ENCODE assay signal across 30 cellular contexts in the genomic region with DNA sequence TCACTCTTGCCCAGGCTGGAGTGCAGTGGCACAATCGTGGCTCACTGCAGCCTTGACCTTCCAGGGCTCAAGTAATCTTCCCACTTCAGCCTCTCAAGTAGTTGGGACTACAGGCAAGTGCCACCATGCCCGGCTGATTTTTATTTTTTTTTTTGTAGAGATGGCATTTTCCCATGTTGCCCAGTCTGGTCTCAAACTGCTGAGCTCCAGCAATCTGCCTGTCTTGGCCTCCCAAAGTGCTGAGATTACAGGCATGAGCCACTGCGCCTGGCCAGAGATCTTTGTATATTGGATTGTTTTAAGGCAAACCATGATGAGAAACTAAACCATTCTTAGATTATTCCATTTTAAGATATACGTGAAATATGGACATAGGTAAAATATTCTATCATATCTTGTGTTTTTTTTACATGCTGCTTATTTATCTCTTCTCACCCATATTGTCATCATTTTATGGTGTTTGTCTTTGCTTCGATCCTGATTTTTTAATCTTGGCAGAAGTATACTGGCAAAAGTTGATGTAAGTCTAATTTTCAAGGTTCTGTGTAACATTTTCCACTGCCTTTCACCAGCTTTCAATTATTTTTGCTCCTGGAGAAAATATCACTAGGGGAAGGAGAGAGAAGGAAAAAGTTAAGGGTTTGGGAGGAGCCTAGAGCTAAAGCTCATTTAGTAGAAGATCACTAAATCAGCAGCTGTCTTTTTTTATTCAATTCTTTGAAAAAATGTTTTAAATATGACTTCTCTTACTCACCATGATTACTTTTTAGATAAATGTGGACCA. TPM values are rescaled to one million over a fixed set of nuclear protein-coding genes. Genes with fewer than 3 reads are reported as not detected.
DNase-seq lines count a peak whose midpoint lies in the region; ATAC-seq and TF ChIP-seq lines count a peak whose summit lies in the region.
"Had no signal": no experiment of that assay in that cellular context is flagged by ENCODE, and none has a peak within 500 bp of the region (broad histone marks: within the 10 kb centered on the region; RNA-seq: fewer than 3 reads in every experiment).

No MANE protein-coding gene starts in this region.

- no peak overlapping the region for H3K4me3 ChIP-seq in coronary artery
- H3K4me3 ChIP-seq in thyroid gland (replicated peaks in 1 of 3): no peak overlapping the region
- H3K4me3 ChIP-seq: stomach had no signal

- 52 to 53% methylated on average over 5 of the region's 5 CpGs for WGBS in thyroid gland, 2 donors

- peaks cover 27 to 47% of the 10 kb centered on the region in 2 donors for H3K4me1 ChIP-seq in thyroid gland

- no peaks in the 10 kb centered on the region for H3K9me3 Mint-ChIP-seq in HFFc6
- no peaks in the 10 kb centered on the region for H3K9me3 Mint-ChIP-seq in mesothelial cell of epicardium
- H3K9me3 Mint-ChIP-seq in activated T-helper 1 cell treated with anti-CD3 and anti-CD28 coated beads, Interleukin-12 subunit alpha, Interleukin-12 subunit beta, Interleukin-2, Interleukin-4 antibody, amounts not matched to agents 30 ng/mL and 10 ng/mL and 1 ng/mL, durations not matched to agents 14 hours and 24 hours and 36 hours: no peaks in the 10 kb centered on the region
- H3K9me3 Mint-ChIP-seq in activated CD4-positive, alpha-beta T cell treated with anti-CD3 and anti-CD28 coated beads for 36 hours (ENCODE audit: low read depth): no peaks in the 10 kb centered on the region
- H3K9me3 Mint-ChIP-seq: activated naive CD4-positive, alpha-beta T cell treated with anti-CD3 and anti-CD28 coated beads for 36 hours; CD14-positive monocyte; memory B cell had no signal

- H3K27ac Mint-ChIP-seq in HFFc6 (peak overlapping the region; percentile 58), mesothelial cell of epicardium (peak overlapping the region; percentile 60)
- no peak overlapping the region for H3K27ac Mint-ChIP-seq in activated T-helper 1 cell treated with anti-CD3 and anti-CD28 coated beads, Interleukin-12 subunit alpha, Interleukin-12 subunit beta, Interleukin-2, Interleukin-4 antibody, amounts not matched to agents 30 ng/mL and 10 ng/mL and 1 ng/mL, durations not matched to agents 14 hours and 24 hours and 36 hours
- no peak overlapping the region for H3K27ac Mint-ChIP-seq in activated CD4-positive, alpha-beta T cell treated with anti-CD3 and anti-CD28 coated beads for 36 hours
- H3K27ac Mint-ChIP-seq: activated naive CD4-positive, alpha-beta T cell treated with anti-CD3 and anti-CD28 coated beads for 36 hours; memory B cell had no signal

- ATAC-seq in activated CD4-positive, alpha-beta T cell treated with anti-CD3 and anti-CD28 coated beads for 36 hours: no peak

- TF ChIP-seq POLR2A in thyroid gland (IDR thresholded peaks at IDR 0.05): no peak

- CTCF ChIA-PET in activated CD4-positive, alpha-beta T cell treated with anti-CD3 and anti-CD28 coated beads for 36 hours (lab: Charles Lee): no interaction called here

- H3K4me1 Mint-ChIP-seq in HFFc6 (ENCODE audit: low read depth) (peaks cover 66% of the 10 kb centered on the region), mesothelial cell of epicardium (peaks cover 10% of the 10 kb centered on the region)
- peaks cover 2% of the 10 kb centered on the region for H3K4me1 Mint-ChIP-seq in activated T-helper 1 cell treated with anti-CD3 and anti-CD28 coated beads, Interleukin-12 subunit alpha, Interleukin-12 subunit beta, Interleukin-2, Interleukin-4 antibody, amounts not matched to agents 30 ng/mL and 10 ng/mL and 1 ng/mL, durations not matched to agents 14 hours and 24 hours and 36 hours (ENCODE audit: low read depth)
- H3K4me1 Mint-ChIP-seq in activated CD4-positive, alpha-beta T cell treated with anti-CD3 and anti-CD28 coated beads for 36 hours: peaks cover 2% of the 10 kb centered on the region

- POLR2A ChIA-PET in activated CD4-positive, alpha-beta T cell treated with anti-CD3 and anti-CD28 coated beads for 36 hours (lab: Charles Lee): no interaction called here

- H3K27me3 Mint-ChIP-seq in HFFc6 (ENCODE audit: insufficient read depth) (no peaks in the 10 kb centered on the region), mesothelial cell of epicardium (ENCODE audit: low read depth) (no peaks in the 10 kb centered on the region)
- no peaks in the 10 kb centered on the region for H3K27me3 Mint-ChIP-seq in activated T-helper 1 cell treated with anti-CD3 and anti-CD28 coated beads, Interleukin-12 subunit alpha, Interleukin-12 subunit beta, Interleukin-2, Interleukin-4 antibody, amounts not matched to agents 30 ng/mL and 10 ng/mL and 1 ng/mL, durations not matched to agents 14 hours and 24 hours and 36 hours (ENCODE audit: insufficient read depth)
- no peaks in the 10 kb centered on the region for H3K27me3 Mint-ChIP-seq in activated CD4-positive, alpha-beta T cell treated with anti-CD3 and anti-CD28 coated beads for 36 hours
- H3K27me3 Mint-ChIP-seq: memory B cell had no signal

- intact Hi-C loops in thyroid gland (cut with DNase I): no loop called here
- intact Hi-C loops in activated T-helper 1 cell treated with anti-CD3 and anti-CD28 coated beads, Interleukin-12 subunit alpha, Interleukin-12 subunit beta, Interleukin-2, Interleukin-4 antibody, amounts not matched to agents 30 ng/mL and 10 ng/mL and 1 ng/mL, durations not matched to agents 14 hours and 24 hours and 36 hours (cut with micrococcal nuclease): no loop called here
- intact Hi-C loops in activated CD4-positive, alpha-beta T cell treated with anti-CD3 and anti-CD28 coated beads for 36 hours (cut with DNase I, micrococcal nuclease): no loop called here

- TF ChIP-seq CTCF in HFFc6 (IDR thresholded peaks at IDR 0.05) (no peak), coronary artery (IDR thresholded peaks at IDR 0.05) (no peak), mesothelial cell of epicardium (IDR thresholded peaks at IDR 0.05; ENCODE audit: unreplicated experiment) (no peak), thyroid gland (IDR thresholded peaks at IDR 0.05) (no peak)

- no peaks in the 10 kb centered on the region for H3K27me3 ChIP-seq in thyroid gland
- H3K27me3 ChIP-seq: neutrophil, stomach had no signal

- no peak for DNase-seq in HFFc6
- no peak for DNase-seq in coronary artery (ENCODE audit: low spot score)
- no peak for DNase-seq in mesothelial cell of epicardium (ENCODE audit: low spot score in 2 of 2, unreplicated experiment in 2 of 2)
- DNase-seq in thyroid gland: peak; percentile 51 to 63
- DNase-seq in activated T-helper 1 cell treated with anti-CD3 and anti-CD28 coated beads, Interleukin-12 subunit alpha, Interleukin-12 subunit beta, Interleukin-2, Interleukin-4 antibody, amounts not matched to agents 30 ng/mL and 10 ng/mL and 1 ng/mL, durations not matched to agents 14 hours and 24 hours and 36 hours (ENCODE audit: low spot score): no peak
- DNase-seq in activated CD4-positive, alpha-beta T cell treated with anti-CD3 and anti-CD28 coated beads for 36 hours: no peak
- no peak for DNase-seq in EL
- DNase-seq: activated CD4-positive, alpha-beta T cell treated with anti-CD3 and anti-CD28 coated beads, Interleukin-2, amount 50 U/mL, for 1 hour; activated naive CD4-positive, alpha-beta T cell treated with anti-CD3 and anti-CD28 coated beads for 36 hours; activated T-cell treated with anti-CD3 and anti-CD28 coated beads, Interleukin-2, amount 50 U/mL, for 48 hours; DMS79; effector CD8-positive, alpha-beta T cell; HCEC 1CT; head of caudate nucleus; Karpas-422; NCI-H187; NCI-H2171; NCI-H524; SHP77; small intestine; stimulated activated CD4-positive, alpha-beta T cell treated with anti-CD3 and anti-CD28 coated beads, Interleukin-1b, Interleukin-23, amount 100 ng/mL, for 48 hours; stimulated activated CD8-positive, alpha-beta memory T cell treated with anti-CD3 and anti-CD28 coated beads, Interleukin-4, amount 100 ng/mL, for 48 hours; stomach; T1000; trophoblast cell; WERI-Rb-1 had no signal

- H3K36me3 Mint-ChIP-seq in HFFc6 (ENCODE audit: low read depth) (peaks cover 13% of the 10 kb centered on the region), mesothelial cell of epicardium (no peaks in the 10 kb centered on the region)
- H3K36me3 Mint-ChIP-seq in activated T-helper 1 cell treated with anti-CD3 and anti-CD28 coated beads, Interleukin-12 subunit alpha, Interleukin-12 subunit beta, Interleukin-2, Interleukin-4 antibody, amounts not matched to agents 30 ng/mL and 10 ng/mL and 1 ng/mL, durations not matched to agents 14 hours and 24 hours and 36 hours (ENCODE audit: low read depth): no peaks in the 10 kb centered on the region
- H3K36me3 Mint-ChIP-seq in activated CD4-positive, alpha-beta T cell treated with anti-CD3 and anti-CD28 coated beads for 36 hours (ENCODE audit: low read depth): peaks cover 3% of the 10 kb centered on the region

- H3K27ac ChIP-seq in coronary artery: peak overlapping the region; percentile 54 to 64
- peak overlapping the region; percentile 0 to 42 (median 5) for H3K27ac ChIP-seq in thyroid gland
- H3K27ac ChIP-seq: epithelial cell of prostate, neutrophil, stomach, WERI-Rb-1 had no signal

- no peaks in the 10 kb centered on the region for H3K9me3 ChIP-seq in thyroid gland
- H3K9me3 ChIP-seq: neutrophil, stomach had no signal

- H3K4me3 Mint-ChIP-seq in HFFc6 (no peak overlapping the region), mesothelial cell of epicardium (no peak overlapping the region)
- H3K4me3 Mint-ChIP-seq in activated T-helper 1 cell treated with anti-CD3 and anti-CD28 coated beads, Interleukin-12 subunit alpha, Interleukin-12 subunit beta, Interleukin-2, Interleukin-4 antibody, amounts not matched to agents 30 ng/mL and 10 ng/mL and 1 ng/mL, durations not matched to agents 14 hours and 24 hours and 36 hours: no peak overlapping the region
- no peak overlapping the region for H3K4me3 Mint-ChIP-seq in activated CD4-positive, alpha-beta T cell treated with anti-CD3 and anti-CD28 coated beads for 36 hours
- H3K4me3 Mint-ChIP-seq: activated naive CD4-positive, alpha-beta T cell treated with anti-CD3 and anti-CD28 coated beads for 36 hours; memory B cell had no signal

- H3K36me3 ChIP-seq in thyroid gland: no peaks in the 10 kb centered on the region
- H3K36me3 ChIP-seq: neutrophil, stomach, WERI-Rb-1 had no signal

RNA-seq across cellular contexts. Expression of a gene that starts 27.8 kb away (rescaled TPM):
- total RNA-seq in HFFc6 (2021; fragmentation: NEBNext Ultra II Directional; extraction: Animal tissue kit (Norgen Biotek cat#: 25700)): 100 to 1,000 TPM; 152 to 240 (median 171) TPM
- total RNA-seq in mesothelial cell of epicardium: 60.7 to 65.1 TPM (median 64.6 TPM) in 3 replicates
- 100 to 1,000 TPM in 3 of 4 donors, 10 to 100 TPM in 1; 77.7 to 128 (median 109) TPM for total RNA-seq in thyroid gland
- 17.8 and 20.6 TPM in 2 replicates for total RNA-seq in activated T-helper 1 cell treated with anti-CD3 and anti-CD28 coated beads, Interleukin-12 subunit alpha, Interleukin-12 subunit beta, Interleukin-2, Interleukin-4 antibody, amounts not matched to agents 30 ng/mL and 10 ng/mL and 1 ng/mL, durations not matched to agents 14 hours and 24 hours and 36 hours
- 10 to 100 TPM; 25.9 to 34.3 TPM for total RNA-seq in activated CD4-positive, alpha-beta T cell treated with anti-CD3 and anti-CD28 coated beads for 36 hours

Comparison
In these comparisons a context has a peak if more than half of its experiments do, and no peak if none do; other contexts are left out.
1. DNase-seq: peak in thyroid gland (2 of 2); none in HFFc6 (single experiment), coronary artery (single experiment), mesothelial cell of epicardium (0 of 2), activated T-helper 1 cell treated with anti-CD3 and anti-CD28 coated beads, Interleukin-12 subunit alpha, Interleukin-12 subunit beta, Interleukin-2, Interleukin-4 antibody, amounts not matched to agents 30 ng/mL and 10 ng/mL and 1 ng/mL, durations not matched to agents 14 hours and 24 hours and 36 hours (single experiment), activated CD4-positive, alpha-beta T cell treated with anti-CD3 and anti-CD28 coated beads for 36 hours (single experiment) and EL (single experiment).
2. H3K27ac Mint-ChIP-seq: peak in HFFc6 (single experiment) and mesothelial cell of epicardium (single experiment); none in activated T-helper 1 cell treated with anti-CD3 and anti-CD28 coated beads, Interleukin-12 subunit alpha, Interleukin-12 subunit beta, Interleukin-2, Interleukin-4 antibody, amounts not matched to agents 30 ng/mL and 10 ng/mL and 1 ng/mL, durations not matched to agents 14 hours and 24 hours and 36 hours (single experiment) and activated CD4-positive, alpha-beta T cell treated with anti-CD3 and anti-CD28 coated beads for 36 hours (single experiment).